1 cellular context compared by ENCODE assay signal in genomic region chr1:6490181-6491075, GRCh38.
TF ChIP-seq lines count a peak whose summit lies in the region.

No MANE protein-coding gene starts in this region.

TF ChIP-seq in K562, 482 proteins besides CTCF, POLR2A, EP300 and RAD21 (continued from another document and continues in another):
- TF ChIP-seq FOXO4 (CRISPR knock-in tag; IDR thresholded peaks at IDR 0.05) = no peak
- TF ChIP-seq HDAC2 (IDR thresholded peaks at IDR 0.05) = no peak
- no peak for TF ChIP-seq WHSC1 (IDR thresholded peaks at IDR 0.05; ENCODE audit: low read length)
- peak; percentile 61; the same call in 1 of the 2 replicates for TF ChIP-seq MBD2 (IDR thresholded peaks at IDR 0.05; ENCODE audit: borderline replicate concordance, low read depth)
- TF ChIP-seq OTX1 (CRISPR knock-in tag; IDR thresholded peaks at IDR 0.05) = no peak
- no peak for TF ChIP-seq TAF7 (tag; IDR thresholded peaks at IDR 0.05)
- no peak for TF ChIP-seq SNRNP70 (optimal IDR thresholded peaks at IDR 0.05; ENCODE audit: low read depth, low read length)
- TF ChIP-seq MYNN (IDR thresholded peaks at IDR 0.05) = no peak; the same call in 1 of the 2 replicates
- no peak for TF ChIP-seq MYNN (CRISPR knock-in tag; IDR thresholded peaks at IDR 0.05)
- TF ChIP-seq ZBTB34 (CRISPR knock-in tag; IDR thresholded peaks at IDR 0.05) = no peak
- no peak for TF ChIP-seq SAP30 (IDR thresholded peaks at IDR 0.05; ENCODE audit: borderline replicate concordance, insufficient read depth, low read depth, low read length, poor library complexity, severe bottlenecking)
- no peak for TF ChIP-seq SRF (CRISPR knock-in tag; IDR thresholded peaks at IDR 0.05)
- no peak for TF ChIP-seq ZNF766 (CRISPR knock-in tag; conservative IDR thresholded peaks at IDR 0.05)
- TF ChIP-seq ZNF780A (CRISPR knock-in tag; IDR thresholded peaks at IDR 0.05) = no peak
- no peak for TF ChIP-seq DMBX1 (CRISPR knock-in tag; IDR thresholded peaks at IDR 0.05; ENCODE audit: borderline replicate concordance)
- no peak for TF ChIP-seq RBM17 (IDR thresholded peaks at IDR 0.05; ENCODE audit: borderline replicate concordance, low read depth, low read length)
- TF ChIP-seq HIVEP1 (CRISPR knock-in tag; IDR thresholded peaks at IDR 0.05) = no peak
- TF ChIP-seq ZFP36 (IDR thresholded peaks at IDR 0.05; ENCODE audit: low read depth, low read length, partially characterized antibody) = no peak
- no peak for TF ChIP-seq FOXP1 (CRISPR knock-in tag; IDR thresholded peaks at IDR 0.05)
- TF ChIP-seq ELK1 (CRISPR knock-in tag; IDR thresholded peaks at IDR 0.05) = no peak
- TF ChIP-seq HLTF (IDR thresholded peaks at IDR 0.05) = no peak
- no peak for TF ChIP-seq MTA3 (IDR thresholded peaks at IDR 0.05; ENCODE audit: borderline replicate concordance)
- no peak for TF ChIP-seq SAFB2 (IDR thresholded peaks at IDR 0.05; ENCODE audit: borderline replicate concordance, low read depth, low read length, severe bottlenecking)
- no peak for TF ChIP-seq BRD9 (IDR thresholded peaks at IDR 0.05; ENCODE audit: low read depth, partially characterized antibody)
- TF ChIP-seq JUND (IDR thresholded peaks at IDR 0.05; ENCODE audit: borderline replicate concordance, low read depth, low read length) = peak; percentile 86
- no peak for TF ChIP-seq JUND (tag; IDR thresholded peaks at IDR 0.05; ENCODE audit: borderline replicate concordance, low read depth, low read length)
- no peak for TF ChIP-seq TGIF2 (CRISPR knock-in tag; IDR thresholded peaks at IDR 0.05)
- no peak for TF ChIP-seq SMAD4 (CRISPR knock-in tag; conservative IDR thresholded peaks at IDR 0.05)
- TF ChIP-seq TFAP4 (CRISPR knock-in tag; IDR thresholded peaks at IDR 0.05; ENCODE audit: borderline replicate concordance) = peak; percentile 38; the same call in 1 of the 2 replicates
- TF ChIP-seq FOXJ3 (CRISPR knock-in tag; IDR thresholded peaks at IDR 0.05) = no peak
- TF ChIP-seq ZNF146 (CRISPR knock-in tag; IDR thresholded peaks at IDR 0.05; ENCODE audit: unreplicated experiment) = no peak
- TF ChIP-seq NR2C2 (CRISPR knock-in tag; IDR thresholded peaks at IDR 0.05) = no peak
- TF ChIP-seq NR2C2 (tag; IDR thresholded peaks at IDR 0.05) = no peak
- TF ChIP-seq THRAP3 (IDR thresholded peaks at IDR 0.05; ENCODE audit: borderline replicate concordance) = no peak
- peak; percentile 31 for TF ChIP-seq PCBP1 (IDR thresholded peaks at IDR 0.05; ENCODE audit: low read depth, low read length, poor library complexity, severe bottlenecking)
- no peak for TF ChIP-seq ZNF174 (CRISPR knock-in tag; IDR thresholded peaks at IDR 0.05)
- TF ChIP-seq BRF2 (IDR thresholded peaks at IDR 0.05; ENCODE audit: borderline replicate concordance, insufficient read depth, insufficient read length) = no peak
- no peak for TF ChIP-seq HDAC8 (tag; IDR thresholded peaks at IDR 0.05)
- TF ChIP-seq FIP1L1 (IDR thresholded peaks at IDR 0.05; ENCODE audit: low read depth, low read length, poor library complexity, severe bottlenecking) = no peak
- 0 out of 2 replicates have a peak, but pooled peaks have one; percentile 34 for TF ChIP-seq RBM14 (IDR thresholded peaks at IDR 0.05; ENCODE audit: borderline replicate concordance, insufficient read depth, low read depth, low read length)
- TF ChIP-seq CEBPB (tag; IDR thresholded peaks at IDR 0.05) = no peak
- no peak for TF ChIP-seq MEF2A (IDR thresholded peaks at IDR 0.05; ENCODE audit: control insufficient read depth, low read depth, low read length)
- no peak for TF ChIP-seq CBFA2T2 (conservative IDR thresholded peaks at IDR 0.05)
- no peak for TF ChIP-seq ATF6 (CRISPR knock-in tag; IDR thresholded peaks at IDR 0.05)
- 0 out of 2 replicates have a peak, but pooled peaks have one; percentile 20 for TF ChIP-seq HNRNPL (IDR thresholded peaks at IDR 0.05; ENCODE audit: low read depth, low read length)
- no peak for TF ChIP-seq ZNF282 (CRISPR knock-in tag; IDR thresholded peaks at IDR 0.05)
- TF ChIP-seq ZNF717 (CRISPR knock-in tag; IDR thresholded peaks at IDR 0.05) = no peak
- TF ChIP-seq STAT5B (CRISPR knock-in tag; IDR thresholded peaks at IDR 0.05) = no peak
- peak; percentile 72 for TF ChIP-seq ZBTB40 (IDR thresholded peaks at IDR 0.05)
- TF ChIP-seq ZBTB40 (CRISPR knock-in tag; IDR thresholded peaks at IDR 0.05) = no peak
- TF ChIP-seq THAP12 (CRISPR knock-in tag; IDR thresholded peaks at IDR 0.05) = no peak
